8 cellular contexts compared by ENCODE assay signal in genomic region chr9:105244274-105244995, GRCh38. TPM values are rescaled to one million over a fixed set of nuclear protein-coding genes. Genes with fewer than 3 reads are reported as not detected.
DNase-seq lines count a peak whose midpoint lies in the region; ATAC-seq and TF ChIP-seq lines count a peak whose summit lies in the region.

Gene SLC44A1 (plus strand): TSS chr9:105244651. CDS start chr9:105244869, 218 bp downstream.

- H3K36me3 Mint-ChIP-seq in activated CD4-positive, alpha-beta T cell treated with anti-CD3 and anti-CD28 coated beads for 36 hours (ENCODE audit: low read depth), result no peaks in the 10 kb centered on the region

- H3K27ac Mint-ChIP-seq in activated CD4-positive, alpha-beta T cell treated with anti-CD3 and anti-CD28 coated beads for 36 hours, result peak within 1 kb of the TSS; percentile 77

- H3K27me3 Mint-ChIP-seq in activated CD4-positive, alpha-beta T cell treated with anti-CD3 and anti-CD28 coated beads for 36 hours, result peaks cover 11% of the 10 kb centered on the region

- DNase-seq in Ammon's horn (ENCODE audit: low spot score), result peak; percentile 98
- peak; percentile 96 for DNase-seq in NCI-H460 (ENCODE audit: extremely low read depth, low read depth)
- peak; percentile 96 for DNase-seq in activated CD4-positive, alpha-beta T cell treated with anti-CD3 and anti-CD28 coated beads for 36 hours
- DNase-seq in choroid plexus epithelial cell (ENCODE audit: low read depth), result peak; percentile 97
- DNase-seq in kidney tubule cell (ENCODE audit: low spot score), result peak; percentile 96
- peak; percentile 79 to 91 for DNase-seq in stimulated activated CD4-positive, alpha-beta T cell treated with anti-CD3 and anti-CD28 coated beads, Interleukin-1b, Interleukin-23, amount 100 ng/mL, for 1 hour (ENCODE audit: low read depth in 2 of 2)

- H3K4me1 Mint-ChIP-seq in activated CD4-positive, alpha-beta T cell treated with anti-CD3 and anti-CD28 coated beads for 36 hours, result peaks cover 22% of the 10 kb centered on the region

- H3K9me3 Mint-ChIP-seq in activated CD4-positive, alpha-beta T cell treated with anti-CD3 and anti-CD28 coated beads for 36 hours (ENCODE audit: low read depth), result no peaks in the 10 kb centered on the region

- peak within 1 kb of the TSS; percentile 73 for H3K4me3 ChIP-seq in choroid plexus epithelial cell (ENCODE audit: low read depth, low read length)

- POLR2A ChIA-PET in activated CD4-positive, alpha-beta T cell treated with anti-CD3 and anti-CD28 coated beads for 36 hours (lab: Charles Lee), result interaction anchor here (0.6 to 0.8 kb wide), 2 partner anchors 61 to 253 kb away, joined by 3 to 4 read pairs; no protein-coding TSS in a partner anchor

- H3K4me3 Mint-ChIP-seq in activated CD4-positive, alpha-beta T cell treated with anti-CD3 and anti-CD28 coated beads for 36 hours, result peak within 1 kb of the TSS; percentile 86

- no peak for TF ChIP-seq CTCF in choroid plexus epithelial cell (conservative IDR thresholded peaks at IDR 0.05; ENCODE audit: low read depth, low read length)

- intact Hi-C loops in activated CD4-positive, alpha-beta T cell treated with anti-CD3 and anti-CD28 coated beads for 36 hours (cut with DNase I, micrococcal nuclease), result loop anchor here (1.0 to 10.0 kb wide), 16 partner anchors 54 to 1150 kb away; partner anchors contain the start of genes TMEM38B (in 2 of the 2), FKTN (in 1 of the 2), FSD1L (in 1 of the 2) and NIPSNAP3A (in 1 of the 2)

- peak; percentile 92 for ATAC-seq in HG03432 (IDR thresholded peaks at IDR 0.05; ENCODE audit: unreplicated experiment)
- ATAC-seq in activated CD4-positive, alpha-beta T cell treated with anti-CD3 and anti-CD28 coated beads for 36 hours, result peak; percentile 96

- peak; percentile 57 for TF ChIP-seq POLR2A in GM19193 (IDR thresholded peaks at IDR 0.05; ENCODE audit: extremely low read depth, insufficient read depth, insufficient read length)

- CTCF ChIA-PET in activated CD4-positive, alpha-beta T cell treated with anti-CD3 and anti-CD28 coated beads for 36 hours (lab: Charles Lee), result interaction anchor here (0.6 to 1.6 kb wide), 5 partner anchors 24 to 263 kb away, joined by 3 to 4 read pairs (median 3); no protein-coding TSS in a partner anchor

RNA-seq across cellular contexts. Expression of gene SLC44A1, which starts in this region (rescaled TPM):
- total RNA-seq in NCI-H460 (2014; rRNA removed; shearing (Covaris generic)), result 247 and 276 TPM in 2 replicates
- 61.4 and 82.3 TPM in 2 replicates for polyA plus RNA-seq in NCI-H460 (2014; cell fraction: nucleus; rRNA removed)
- 10 to 100 TPM in 1 of 2 experiments, 1 to 10 TPM in 1; 9.7 to 10.4 TPM for total RNA-seq in activated CD4-positive, alpha-beta T cell treated with anti-CD3 and anti-CD28 coated beads for 36 hours

Comparison
In these comparisons a context has a peak if more than half of its experiments do, and no peak if none do; other contexts are left out.
1. Peak in every context shown above with its lines: DNase-seq, ATAC-seq and H3K4me3 ChIP-seq.
2. RNA of gene SLC44A1 (total RNA-seq): 247 to 276 TPM in NCI-H460; 9.7 to 10.4 TPM in activated CD4-positive, alpha-beta T cell treated with anti-CD3 and anti-CD28 coated beads for 36 hours; every median in the first group is over 10 times any median in the second.